16 cellular contexts compared by ENCODE assay signal in the genomic region with DNA sequence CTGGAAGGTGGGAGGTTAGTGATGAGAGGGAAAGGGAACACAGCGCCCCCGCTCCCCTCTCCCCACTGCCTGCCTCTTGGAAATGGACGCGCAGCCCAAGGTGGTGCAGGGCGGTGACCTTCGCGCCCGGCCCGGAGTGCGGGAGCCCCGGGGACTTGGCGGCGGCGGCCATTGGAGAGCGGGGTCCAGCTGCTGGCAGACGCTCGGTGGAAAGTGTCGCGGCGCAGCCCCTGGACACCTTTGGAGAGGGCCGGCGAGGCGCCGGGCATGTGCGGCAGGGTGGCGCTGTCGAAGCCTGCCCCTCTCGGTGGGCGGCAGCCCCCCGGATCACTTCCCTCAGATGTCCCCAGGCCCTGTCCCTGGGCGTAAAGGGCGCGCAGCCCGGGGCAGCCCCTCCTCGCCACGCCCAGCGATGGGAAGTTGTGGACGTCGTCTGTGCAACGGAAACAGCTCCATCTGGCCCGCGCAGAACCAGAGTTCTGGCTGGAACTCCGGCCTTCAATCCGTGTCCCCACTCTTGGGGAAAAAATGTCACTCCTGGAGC. TPM values are rescaled to one million over a fixed set of nuclear protein-coding genes. Genes with fewer than 3 reads are reported as not detected.
DNase-seq lines count a peak whose midpoint lies in the region; ATAC-seq and TF ChIP-seq lines count a peak whose summit lies in the region.
"Had no signal": no experiment of that assay in that cellular context is flagged by ENCODE, and none has a peak within 500 bp of the region (broad histone marks: within the 10 kb centered on the region; RNA-seq: fewer than 3 reads in every experiment).

No MANE protein-coding gene starts in this region.

- peak in 1 of 2 donors; percentile 26 for TF ChIP-seq POLR2A in thyroid gland (IDR thresholded peaks at IDR 0.05)
- TF ChIP-seq POLR2A in uterus (IDR thresholded peaks at IDR 0.05) = no peak

- peak overlapping the region; percentile 61 for H3K4me3 ChIP-seq in HUES6 (ENCODE audit: low read depth, low read length)
- H3K4me3 ChIP-seq in fibroblast of mammary gland (ENCODE audit: control insufficient read depth, low read depth, low read length) = peak overlapping the region; percentile 1
- H3K4me3 ChIP-seq in thyroid gland (replicated peaks in 1 of 3) = peak overlapping the region in 1 of 3 donors; percentile 14
- no peak overlapping the region for H3K4me3 ChIP-seq in uterus
- H3K4me3 ChIP-seq: pancreas had no signal

- WGBS in thyroid gland, 2 donors = 22 to 37% methylated on average over 26 to 32 of the region's 44 CpGs

- intact Hi-C loops in thyroid gland (cut with DNase I) (no loop called here), uterus (cut with DNase I; ENCODE audit: low total_unique reads) (no loop called here)

- no peak for DNase-seq in fibroblast of mammary gland (ENCODE audit: low read depth)
- peak; percentile 74 for DNase-seq in left kidney (ENCODE audit: low read depth, low spot score)
- peak in 1 of 2 donors; percentile 40 for DNase-seq in thyroid gland
- DNase-seq in uterus = no peak
- DNase-seq in NCI-H2227 (lab: John Stamatoyannopoulos, UW; ENCODE audit: unreplicated experiment) = no peak
- DNase-seq: activated naive CD8-positive, alpha-beta T cell treated with anti-CD3 and anti-CD28 coated beads, Interleukin-2, amount 10 ng/mL, durations not matched to agents 7 days and 5 days; CD4-positive, alpha-beta T cell; EL; erythroblast; NCI-H82 had no signal

- no peaks in the 10 kb centered on the region for H3K27me3 ChIP-seq in HUES6 (ENCODE audit: control insufficient read depth, insufficient read depth, low read length)
- no peaks in the 10 kb centered on the region for H3K27me3 ChIP-seq in thyroid gland
- no peaks in the 10 kb centered on the region for H3K27me3 ChIP-seq in uterus

- H3K9ac ChIP-seq in HUES6 (ENCODE audit: low read length) = no peak overlapping the region

- H3K27ac ChIP-seq in HUES6 (ENCODE audit: low read depth, low read length) (no peak overlapping the region), thyroid gland (peak overlapping the region; percentile 68 to 99 (median 83)), uterus (no peak overlapping the region)
- H3K27ac ChIP-seq: pancreas had no signal

- TF ChIP-seq CTCF in fibroblast of mammary gland (conservative IDR thresholded peaks at IDR 0.05; ENCODE audit: control insufficient read depth, insufficient read depth, low read depth, low read length) (no peak), thyroid gland (IDR thresholded peaks at IDR 0.05) (no peak), uterus (IDR thresholded peaks at IDR 0.05) (no peak)

- peaks cover 43% of the 10 kb centered on the region for H3K36me3 ChIP-seq in HUES6 (ENCODE audit: control insufficient read depth, insufficient read depth, low read length)
- peaks cover 0 to 12% of the 10 kb centered on the region in 2 donors for H3K36me3 ChIP-seq in thyroid gland
- H3K36me3 ChIP-seq in uterus = no peaks in the 10 kb centered on the region
- H3K36me3 ChIP-seq: pancreas had no signal

- H3K4me1 ChIP-seq in HUES6 (ENCODE audit: control insufficient read depth, insufficient read depth, low read length) (peaks cover 18% of the 10 kb centered on the region), thyroid gland (peaks cover 23 to 38% of the 10 kb centered on the region in 2 donors), uterus (no peaks in the 10 kb centered on the region)
- H3K4me1 ChIP-seq: pancreas had no signal

- no peak for ATAC-seq in HG03565 (IDR thresholded peaks at IDR 0.05; ENCODE audit: unreplicated experiment)
- ATAC-seq: pancreas had no signal

- no peaks in the 10 kb centered on the region for H3K9me3 ChIP-seq in HUES6 (ENCODE audit: control insufficient read depth, insufficient read depth, low read depth, low read length)
- H3K9me3 ChIP-seq in thyroid gland = no peaks in the 10 kb centered on the region
- no peaks in the 10 kb centered on the region for H3K9me3 ChIP-seq in uterus
- H3K9me3 ChIP-seq: pancreas had no signal

RNA-seq across cellular contexts. Expression of a gene that starts 16.7 kb away (rescaled TPM):
- total RNA-seq in thyroid gland = 10 to 100 TPM; 23.0 to 57.0 (median 44.0) TPM
- total RNA-seq in uterus = 10 to 100 TPM in 2 of 4 donors, 1 to 10 TPM in 2; 2.1 to 56.0 (median 9.5) TPM
- total RNA-seq: activated naive CD8-positive, alpha-beta T cell treated with anti-CD3 and anti-CD28 coated beads, Interleukin-2, amount 10 ng/mL, durations not matched to agents 7 days and 5 days; CD4-positive, alpha-beta T cell; HT-29; mononuclear cell; T-helper 2 cell treated with Interferon-gamma antibody and Interleukin-4, amounts not matched to agents 100 ng/mL and 5 ng/mL, for 36 hours had no signal

Comparison
In these comparisons a context has a peak if more than half of its experiments do, and no peak if none do; other contexts are left out.
1. H3K27ac ChIP-seq: peak in thyroid gland (3 of 3); none in HUES6 (single experiment) and uterus (0 of 2).
2. H3K4me3 ChIP-seq: peak in HUES6 (single experiment) and fibroblast of mammary gland (single experiment); none in uterus (0 of 2).